Comparison of ENCODE assay signal across 24 cellular contexts in the genomic region with DNA sequence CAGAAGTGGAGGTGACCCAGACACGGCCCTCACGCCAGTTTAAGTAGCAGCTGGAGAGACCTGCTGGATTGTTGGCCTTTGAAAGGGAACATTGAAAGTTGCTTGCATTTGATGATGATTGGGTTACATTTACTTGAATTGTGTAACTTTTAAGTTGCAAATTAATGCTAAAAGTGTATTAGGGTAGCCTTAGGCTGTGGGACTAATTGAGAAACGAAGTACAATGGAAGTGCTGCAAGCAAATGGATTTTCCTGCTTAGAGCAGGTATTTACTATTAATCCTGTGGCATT. TPM values are rescaled to one million over a fixed set of nuclear protein-coding genes. Genes with fewer than 3 reads are reported as not detected.
DNase-seq lines count a peak whose midpoint lies in the region; ATAC-seq lines count a peak whose summit lies in the region.
"Had no signal": no experiment of that assay in that cellular context is flagged by ENCODE, and none has a peak within 500 bp of the region (broad histone marks: within the 10 kb centered on the region; RNA-seq: fewer than 3 reads in every experiment).

No MANE protein-coding gene starts in this region.

- peak overlapping the region; percentile 100 for H3K27ac ChIP-seq in SK-N-MC
- H3K27ac ChIP-seq in iPS-20b (ENCODE audit: low read length): no peak overlapping the region

- peaks cover 53% of the 10 kb centered on the region for H3K4me1 ChIP-seq in iPS-20b (ENCODE audit: insufficient read depth, low read length)
- H3K4me1 ChIP-seq: BE2C had no signal

- H3K4me3 Mint-ChIP-seq in stimulated activated naive B cell treated with anti-CD40 and anti-IgM and Interleukin-4, amounts not matched to agents 10 μg/mL and 1 μg/mL and 100 μg/mL, for 72 hours: peak overlapping the region in 1 of 2 donors; percentile 6
- H3K4me3 Mint-ChIP-seq in activated CD4-positive, alpha-beta T cell treated with anti-CD3 and anti-CD28 coated beads, Interleukin-2, amount 10 ng/mL, durations not matched to agents 7 days and 5 days: no peak overlapping the region
- H3K4me3 Mint-ChIP-seq: activated naive CD4-positive, alpha-beta T cell treated with anti-CD3 and anti-CD28 coated beads, Interleukin-2, amount 10 ng/mL, durations not matched to agents 7 days and 5 days; activated T-cell treated with anti-CD3 and anti-CD28 coated beads, Interleukin-2, amount 50 U/mL, for 24 hours had no signal

- peaks cover 7% of the 10 kb centered on the region for H3K36me3 ChIP-seq in SK-N-MC (ENCODE audit: insufficient read depth, low read length)
- H3K36me3 ChIP-seq in iPS-20b (ENCODE audit: insufficient read depth, low read depth, low read length): no peaks in the 10 kb centered on the region
- H3K36me3 ChIP-seq: BE2C, MG63 had no signal

- H3K4me1 Mint-ChIP-seq in stimulated activated naive B cell treated with anti-CD40 and anti-IgM and Interleukin-4, amounts not matched to agents 10 μg/mL and 1 μg/mL and 100 μg/mL, for 72 hours: peaks cover 28 to 67% of the 10 kb centered on the region in 2 donors
- no peaks in the 10 kb centered on the region for H3K4me1 Mint-ChIP-seq in activated CD4-positive, alpha-beta T cell treated with anti-CD3 and anti-CD28 coated beads, Interleukin-2, amount 10 ng/mL, durations not matched to agents 7 days and 5 days
- H3K4me1 Mint-ChIP-seq: activated naive CD4-positive, alpha-beta T cell treated with anti-CD3 and anti-CD28 coated beads, Interleukin-2, amount 10 ng/mL, durations not matched to agents 7 days and 5 days had no signal

- CTCF ChIA-PET in activated CD4-positive, alpha-beta T cell treated with anti-CD3 and anti-CD28 coated beads, Interleukin-2, amount 10 ng/mL, durations not matched to agents 7 days and 5 days (lab: Charles Lee): no interaction called here

- H3K4me3 ChIP-seq in SK-N-MC (peak overlapping the region; percentile 68), iPS-20b (ENCODE audit: low read length) (peak overlapping the region; percentile 23; the same call in 1 of the 2 replicates)
- H3K4me3 ChIP-seq: MG63 had no signal

- no peak for ATAC-seq in stimulated activated naive B cell treated with anti-CD40 and anti-IgM and Interleukin-4, amounts not matched to agents 10 μg/mL and 1 μg/mL and 100 μg/mL, for 72 hours (replicated peaks)
- ATAC-seq in HG03039 (IDR thresholded peaks at IDR 0.05; ENCODE audit: unreplicated experiment): no peak

- DNase-seq in NOMO-1 (lab: John Stamatoyannopoulos, UW; ENCODE audit: unreplicated experiment in 2 of 2) (peak; percentile 72 to 88), NOMO-1 treated with DMSO at 0.1 percent for 48 hours (lab: John Stamatoyannopoulos, UW; ENCODE audit: unreplicated experiment) (no peak), SK-N-MC (ENCODE audit: low read depth, low spot score) (peak; percentile 98), NCI-H2196 (lab: John Stamatoyannopoulos, UW; ENCODE audit: unreplicated experiment) (no peak)
- no peak for DNase-seq in stimulated activated naive B cell treated with anti-CD40 and anti-IgM and Interleukin-4, amounts not matched to agents 10 μg/mL and 1 μg/mL and 100 μg/mL, for 72 hours
- DNase-seq in activated CD4-positive, alpha-beta T cell treated with anti-CD3 and anti-CD28 coated beads, Interleukin-2, amount 10 ng/mL, durations not matched to agents 7 days and 5 days: no peak
- DNase-seq: 8988T; activated CD4-positive, alpha-beta T cell treated with anti-CD3 and anti-CD28 coated beads, Interleukin-2, amount 50 U/mL, for 4 hours; activated naive CD4-positive, alpha-beta T cell treated with anti-CD3 and anti-CD28 coated beads, Interleukin-2, amount 10 ng/mL, durations not matched to agents 7 days and 5 days; activated T-cell treated with anti-CD3 and anti-CD28 coated beads, Interleukin-2, amount 50 U/mL, for 24 hours; aorta; BE2C; Calu3; cerebellar nuclear complex; foreskin melanocyte; MG63; NCI-H187; NK-92 treated with Interleukin-12 subunit alpha and Interleukin-12 subunit beta, amount 100 ng/mL, for 24 hours; small intestine; stimulated activated CD8-positive, alpha-beta memory T cell treated with anti-CD3 and anti-CD28 coated beads, Interleukin-4, amount 100 ng/mL, for 48 hours; T-helper 1 cell had no signal

- no peaks in the 10 kb centered on the region for H3K9me3 Mint-ChIP-seq in stimulated activated naive B cell treated with anti-CD40 and anti-IgM and Interleukin-4, amounts not matched to agents 10 μg/mL and 1 μg/mL and 100 μg/mL, for 72 hours
- H3K9me3 Mint-ChIP-seq in activated CD4-positive, alpha-beta T cell treated with anti-CD3 and anti-CD28 coated beads, Interleukin-2, amount 10 ng/mL, durations not matched to agents 7 days and 5 days: no peaks in the 10 kb centered on the region
- H3K9me3 Mint-ChIP-seq: activated naive CD4-positive, alpha-beta T cell treated with anti-CD3 and anti-CD28 coated beads, Interleukin-2, amount 10 ng/mL, durations not matched to agents 7 days and 5 days; activated T-cell treated with anti-CD3 and anti-CD28 coated beads, Interleukin-2, amount 50 U/mL, for 24 hours had no signal

- no peaks in the 10 kb centered on the region for H3K9me3 ChIP-seq in SK-N-MC (ENCODE audit: low read depth, low read length)
- no peaks in the 10 kb centered on the region for H3K9me3 ChIP-seq in iPS-20b (ENCODE audit: insufficient read depth, low read depth, low read length)
- H3K9me3 ChIP-seq: BE2C, MG63 had no signal

- no peaks in the 10 kb centered on the region for H3K27me3 Mint-ChIP-seq in stimulated activated naive B cell treated with anti-CD40 and anti-IgM and Interleukin-4, amounts not matched to agents 10 μg/mL and 1 μg/mL and 100 μg/mL, for 72 hours
- H3K27me3 Mint-ChIP-seq in activated CD4-positive, alpha-beta T cell treated with anti-CD3 and anti-CD28 coated beads, Interleukin-2, amount 10 ng/mL, durations not matched to agents 7 days and 5 days: no peaks in the 10 kb centered on the region
- H3K27me3 Mint-ChIP-seq: activated naive CD4-positive, alpha-beta T cell treated with anti-CD3 and anti-CD28 coated beads, Interleukin-2, amount 10 ng/mL, durations not matched to agents 7 days and 5 days; activated T-cell treated with anti-CD3 and anti-CD28 coated beads, Interleukin-2, amount 50 U/mL, for 24 hours had no signal

- H3K9ac ChIP-seq in SK-N-MC (ENCODE audit: insufficient read length): peak overlapping the region; percentile 69
- H3K9ac ChIP-seq in iPS-20b (ENCODE audit: low read depth, low read length): no peak overlapping the region

- POLR2A ChIA-PET in activated CD4-positive, alpha-beta T cell treated with anti-CD3 and anti-CD28 coated beads, Interleukin-2, amount 10 ng/mL, durations not matched to agents 7 days and 5 days (lab: Charles Lee): no interaction called here

- H3K27ac Mint-ChIP-seq in stimulated activated naive B cell treated with anti-CD40 and anti-IgM and Interleukin-4, amounts not matched to agents 10 μg/mL and 1 μg/mL and 100 μg/mL, for 72 hours: peak overlapping the region; percentile 2
- H3K27ac Mint-ChIP-seq in activated CD4-positive, alpha-beta T cell treated with anti-CD3 and anti-CD28 coated beads, Interleukin-2, amount 10 ng/mL, durations not matched to agents 7 days and 5 days: no peak overlapping the region
- H3K27ac Mint-ChIP-seq: activated naive CD4-positive, alpha-beta T cell treated with anti-CD3 and anti-CD28 coated beads, Interleukin-2, amount 10 ng/mL, durations not matched to agents 7 days and 5 days; activated T-cell treated with anti-CD3 and anti-CD28 coated beads, Interleukin-2, amount 50 U/mL, for 24 hours had no signal

- H3K36me3 Mint-ChIP-seq in stimulated activated naive B cell treated with anti-CD40 and anti-IgM and Interleukin-4, amounts not matched to agents 10 μg/mL and 1 μg/mL and 100 μg/mL, for 72 hours: peaks cover 7 to 17% of the 10 kb centered on the region in 2 donors
- no peaks in the 10 kb centered on the region for H3K36me3 Mint-ChIP-seq in activated CD4-positive, alpha-beta T cell treated with anti-CD3 and anti-CD28 coated beads, Interleukin-2, amount 10 ng/mL, durations not matched to agents 7 days and 5 days (ENCODE audit: low read depth)
- H3K36me3 Mint-ChIP-seq: activated naive CD4-positive, alpha-beta T cell treated with anti-CD3 and anti-CD28 coated beads, Interleukin-2, amount 10 ng/mL, durations not matched to agents 7 days and 5 days had no signal

- peaks cover 12% of the 10 kb centered on the region for H3K27me3 ChIP-seq in iPS-20b (ENCODE audit: insufficient read depth, low read length)
- H3K27me3 ChIP-seq: BE2C, MG63 had no signal

RNA-seq across cellular contexts. Expression of a gene that starts 25.7 kb away (rescaled TPM):
- total RNA-seq in activated CD4-positive, alpha-beta T cell treated with anti-CD3 and anti-CD28 coated beads, Interleukin-2, amount 10 ng/mL, durations not matched to agents 7 days and 5 days: not detected
- total RNA-seq: G401 had no signal

Comparison
In these comparisons a context has a peak if more than half of its experiments do, and no peak if none do; other contexts are left out.
1. DNase-seq: peak in NOMO-1 (2 of 2) and SK-N-MC (single experiment); none in NOMO-1 treated with DMSO at 0.1 percent for 48 hours (single experiment), stimulated activated naive B cell treated with anti-CD40 and anti-IgM and Interleukin-4, amounts not matched to agents 10 μg/mL and 1 μg/mL and 100 μg/mL, for 72 hours (single experiment), NCI-H2196 (single experiment) and activated CD4-positive, alpha-beta T cell treated with anti-CD3 and anti-CD28 coated beads, Interleukin-2, amount 10 ng/mL, durations not matched to agents 7 days and 5 days (single experiment).